In the genomic region with DNA sequence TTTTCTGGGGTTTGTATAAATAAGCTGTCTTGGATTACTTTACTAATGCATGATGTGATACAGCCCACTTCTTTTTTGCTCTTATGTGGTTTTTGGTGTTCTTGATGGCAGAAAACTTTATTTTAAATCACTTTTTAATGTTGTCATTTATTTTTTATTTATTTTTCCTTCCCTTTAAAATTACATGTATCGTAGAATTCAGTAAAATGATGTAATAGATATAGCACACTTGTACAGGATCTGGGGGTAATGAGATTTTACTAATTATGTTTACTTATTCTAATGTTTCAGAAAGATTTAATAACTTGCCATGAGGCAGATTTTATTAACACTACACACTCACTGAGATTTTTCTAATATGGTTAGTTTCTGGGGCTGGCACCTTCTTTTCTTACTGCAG, we compare ENCODE assay signal across 9 cellular contexts. TPM values are rescaled to one million over a fixed set of nuclear protein-coding genes. Genes with fewer than 3 reads are reported as not detected.
DNase-seq lines count a peak whose midpoint lies in the region; ATAC-seq and TF ChIP-seq lines count a peak whose summit lies in the region.
"Had no signal": no experiment of that assay in that cellular context is flagged by ENCODE, and none has a peak within 500 bp of the region (broad histone marks: within the 10 kb centered on the region; RNA-seq: fewer than 3 reads in every experiment).

No MANE protein-coding gene starts in this region.

- H3K27ac ChIP-seq in fibroblast of lung (ENCODE audit: insufficient read depth, low read length), result no peak overlapping the region

- no peaks in the 10 kb centered on the region for H4K20me1 ChIP-seq in fibroblast of lung (ENCODE audit: control insufficient read depth, extremely low read depth, insufficient read depth, low read length)

- H3K27me3 ChIP-seq in fibroblast of lung (ENCODE audit: control insufficient read depth, insufficient read depth, low read length), result no peaks in the 10 kb centered on the region
- no peaks in the 10 kb centered on the region for H3K27me3 ChIP-seq in skeletal muscle satellite cell (ENCODE audit: control insufficient read depth, insufficient read depth, low read length)

- peaks cover 58% of the 10 kb centered on the region for H3K79me2 ChIP-seq in fibroblast of lung (ENCODE audit: control insufficient read depth, insufficient read depth, low read length)

- H3K36me3 ChIP-seq in fibroblast of lung (ENCODE audit: control insufficient read depth, insufficient read depth, low read length) (no peaks in the 10 kb centered on the region), skeletal muscle satellite cell (ENCODE audit: insufficient read depth, low read length) (no peaks in the 10 kb centered on the region)

- ATAC-seq in GM18907 (IDR thresholded peaks at IDR 0.05; ENCODE audit: unreplicated experiment), result no peak

- no peaks in the 10 kb centered on the region for H3K4me1 ChIP-seq in fibroblast of lung (ENCODE audit: control insufficient read depth, extremely low read depth, insufficient read depth, low read length)
- H3K4me1 ChIP-seq in skeletal muscle satellite cell (ENCODE audit: control insufficient read depth, insufficient read depth, low read length), result peaks cover 36% of the 10 kb centered on the region

- H2AFZ ChIP-seq in fibroblast of lung (ENCODE audit: low read length), result no peak overlapping the region

- H3K4me3 ChIP-seq in fibroblast of lung (replicated peaks in 1 of 4; ENCODE audit: control extremely low read depth in 1 of 4, insufficient read depth in 1 of 4, low read depth in 3 of 4, low read length in 4 of 4) (no peak overlapping the region), skeletal muscle satellite cell (ENCODE audit: low read length) (peak overlapping the region; percentile 68)

- H3K9ac ChIP-seq in fibroblast of lung (ENCODE audit: insufficient read depth, low read length) (no peak overlapping the region), skeletal muscle satellite cell (ENCODE audit: low read depth, low read length) (peak overlapping the region; percentile 73)

- H3K9me3 ChIP-seq in fibroblast of lung (ENCODE audit: control insufficient read depth, insufficient read depth, low read depth, low read length) (no peaks in the 10 kb centered on the region), skeletal muscle satellite cell (replicated peaks; ENCODE audit: low read length) (no peaks in the 10 kb centered on the region)

- peak; percentile 66 for DNase-seq in NCI-H1092 treated with DMSO at 0.1 percent for 48 hours (lab: John Stamatoyannopoulos, UW)
- no peak for DNase-seq in NCI-H1092 (lab: John Stamatoyannopoulos, UW)
- peak; percentile 11 for DNase-seq in NCI-H524 treated with DMSO at 0.1 percent for 48 hours (lab: John Stamatoyannopoulos, UW)
- DNase-seq in fibroblast of lung (ENCODE audit: low read depth in 2 of 2), result peak in 1 of 2 donors; percentile 15
- no peak for DNase-seq in COLO829 (ENCODE audit: low spot score)
- no peak for DNase-seq in NOMO-1 treated with dmso at 0.1 percent for 144 hours (lab: John Stamatoyannopoulos, UW; ENCODE audit: unreplicated experiment)
- DNase-seq: cortex of kidney had no signal

- TF ChIP-seq CTCF in fibroblast of lung (conservative IDR thresholded peaks at IDR 0.05 in 1 of 2, IDR thresholded peaks at IDR 0.05 in 1 of 2; ENCODE audit: low read depth in 1 of 2, low read length in 2 of 2), result no peak

- H3K4me2 ChIP-seq in fibroblast of lung (ENCODE audit: extremely low read depth, insufficient read depth, low read length) (peak overlapping the region; percentile 39), skeletal muscle satellite cell (ENCODE audit: low read length) (peak overlapping the region; percentile 83)

RNA-seq across cellular contexts. Expression of gene B3GALT2, which starts 0.7 kb away (rescaled TPM):
- under 0.01 and 1.3 TPM in 2 replicates for total RNA-seq in fibroblast of lung
- 4.3 and 46.2 TPM in 2 replicates for polyA plus RNA-seq in fibroblast of lung
- polyA plus RNA-seq in fibroblast of lung (2012), result 2.7 and 27.5 TPM in 2 replicates
- 0.11 and 3.6 TPM in 2 replicates for polyA minus RNA-seq in fibroblast of lung (ENCODE audit: low replicate concordance)
- under 0.01 and 3.7 TPM in 2 replicates for total RNA-seq in skeletal muscle satellite cell (2012; rRNA removed)

Comparison
In these comparisons a context has a peak if more than half of its experiments do, and no peak if none do; other contexts are left out.
1. DNase-seq: peak in NCI-H1092 treated with DMSO at 0.1 percent for 48 hours (single experiment) and NCI-H524 treated with DMSO at 0.1 percent for 48 hours (single experiment); none in NCI-H1092 (single experiment), COLO829 (single experiment) and NOMO-1 treated with dmso at 0.1 percent for 144 hours (single experiment).